ENCODE assay signal across 9 cellular contexts in the genomic region with DNA sequence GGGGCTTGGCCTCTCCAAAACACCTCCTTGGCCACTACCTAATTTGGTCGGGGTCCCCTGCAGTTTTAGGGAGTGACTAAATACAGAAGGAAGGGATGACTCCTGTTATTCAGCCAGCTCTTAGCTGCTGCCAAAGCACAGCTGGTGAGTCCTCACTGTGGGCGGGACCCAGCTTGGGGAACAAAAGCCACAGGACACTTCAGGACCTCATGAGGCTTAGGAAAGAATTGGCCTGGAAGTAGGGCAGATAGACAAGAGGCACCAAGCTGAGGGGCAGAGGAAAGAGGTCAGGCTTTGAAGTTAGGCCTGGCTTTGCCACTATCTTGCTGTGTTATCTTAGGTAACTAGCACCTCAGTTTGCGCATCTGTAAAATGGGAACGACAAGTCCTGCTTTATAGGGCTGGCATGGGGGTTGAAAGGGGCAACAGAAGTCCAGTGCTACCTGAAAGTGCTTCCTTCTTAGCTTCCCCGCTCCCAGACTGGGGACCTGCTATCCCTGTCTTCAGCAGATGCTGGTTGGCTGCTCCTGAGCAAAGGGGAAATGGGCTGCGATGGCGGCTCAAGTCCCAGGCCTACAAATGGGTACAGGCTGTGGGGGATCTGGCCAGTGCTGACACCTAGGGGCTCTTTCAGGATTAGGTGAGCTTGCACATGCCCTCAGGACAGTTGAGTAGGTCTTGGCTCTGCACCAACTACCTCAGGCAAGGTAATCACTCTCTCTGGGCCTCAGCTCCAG. TPM values are rescaled to one million over a fixed set of nuclear protein-coding genes. Genes with fewer than 3 reads are reported as not detected.
DNase-seq lines count a peak whose midpoint lies in the region; ATAC-seq and TF ChIP-seq lines count a peak whose summit lies in the region.
"Had no signal": no experiment of that assay in that cellular context is flagged by ENCODE, and none has a peak within 500 bp of the region (broad histone marks: within the 10 kb centered on the region; RNA-seq: fewer than 3 reads in every experiment).

No MANE protein-coding gene starts in this region.

- H3K36me3 Mint-ChIP-seq in GM23338 (ENCODE audit: low read depth): no peaks in the 10 kb centered on the region; the same call in 2 of the 3 replicates
- peaks cover 2% of the 10 kb centered on the region for H3K36me3 Mint-ChIP-seq in CD8-positive, alpha-beta T cell

- peaks cover 34% of the 10 kb centered on the region for H3K4me1 Mint-ChIP-seq in GM23338
- H3K4me1 Mint-ChIP-seq in CD8-positive, alpha-beta T cell (ENCODE audit: low read depth): peaks cover 27% of the 10 kb centered on the region

- CTCF ChIA-PET in BJ (lab: Yijun Ruan, JAX): interaction anchor here (0.8 to 3.6 kb wide), 7 partner anchors 12 to 256 kb away, joined by 3 to 17 read pairs (median 4); a partner anchor contains a TSS
- CTCF ChIA-PET in CD8-positive, alpha-beta T cell (lab: Charles Lee): interaction anchor here (0.7 to 2.1 kb wide), 9 partner anchors 9 to 356 kb away, joined by 3 to 12 read pairs (median 6); no protein-coding TSS in a partner anchor

- H3K4me1 ChIP-seq in GM23338 (ENCODE audit: insufficient read depth) (peaks cover 21% of the 10 kb centered on the region), ascending aorta (peaks cover 0 to 21% of the 10 kb centered on the region in 2 donors)
- H3K4me1 ChIP-seq in CD8-positive, alpha-beta T cell (ENCODE audit: insufficient read depth, low read length): peaks cover 25% of the 10 kb centered on the region

- H3K27me3 ChIP-seq in BJ (ENCODE audit: control insufficient read depth, insufficient read depth, low read length) (no peaks in the 10 kb centered on the region), GM23338 (ENCODE audit: insufficient read depth) (peaks cover 8% of the 10 kb centered on the region; the same call in 1 of the 2 replicates), ascending aorta (no peaks in the 10 kb centered on the region)
- no peaks in the 10 kb centered on the region for H3K27me3 ChIP-seq in CD8-positive, alpha-beta T cell (ENCODE audit: insufficient read depth, low read length)

- 0 out of 2 replicates have a peak, but pooled peaks cover 19% of the 10 kb centered on the region for H3F3A ChIP-seq in GM23338 (replicated peaks; ENCODE audit: low read depth)

- H3K9me3 Mint-ChIP-seq in GM23338: no peaks in the 10 kb centered on the region
- no peaks in the 10 kb centered on the region for H3K9me3 Mint-ChIP-seq in CD8-positive, alpha-beta T cell

- H2AFZ ChIP-seq in GM23338: no peak overlapping the region; the same call in 1 of the 2 replicates

- H3K27ac ChIP-seq in GM23338 (ENCODE audit: low read depth) (no peak overlapping the region), ascending aorta (peak overlapping the region; percentile 57 to 62)
- H3K27ac ChIP-seq in CD8-positive, alpha-beta T cell (ENCODE audit: low read depth, low read length): no peak overlapping the region

- H4K20me1 ChIP-seq in GM23338 (replicated peaks; ENCODE audit: insufficient read depth): no peaks in the 10 kb centered on the region

- no peaks in the 10 kb centered on the region for H3K9me3 ChIP-seq in ascending aorta
- H3K9me3 ChIP-seq in CD8-positive, alpha-beta T cell (ENCODE audit: low read length): no peaks in the 10 kb centered on the region

- H3K79me2 ChIP-seq in GM23338 (replicated peaks; ENCODE audit: insufficient read depth): no peaks in the 10 kb centered on the region

- peaks cover 9% of the 10 kb centered on the region for H3K27me3 Mint-ChIP-seq in GM23338 (ENCODE audit: insufficient read depth, low read depth, poor library complexity)
- no peaks in the 10 kb centered on the region for H3K27me3 Mint-ChIP-seq in CD8-positive, alpha-beta T cell (ENCODE audit: low read depth)

- H3K27ac Mint-ChIP-seq in GM23338: peak overlapping the region; percentile 63
- H3K27ac Mint-ChIP-seq in CD8-positive, alpha-beta T cell: no peak overlapping the region

- H3K9me2 ChIP-seq in GM23338 (ENCODE audit: insufficient read depth): no peaks in the 10 kb centered on the region

- DNase-seq in BJ (ENCODE audit: low read depth) (peak; percentile 47), GM23338 (ENCODE audit: low spot score) (peak; percentile 91), ascending aorta (ENCODE audit: low spot score in 2 of 2) (peak; percentile 63 to 85), iris pigment epithelial cell (ENCODE audit: low read depth) (peak; percentile 47), NCI-H1417 treated with DMSO at 0.1 percent for 48 hours (lab: John Stamatoyannopoulos, UW) (no peak)
- no peak for DNase-seq in CD8-positive, alpha-beta T cell
- DNase-seq: activated T-cell treated with anti-CD3 and anti-CD28 coated beads for 4 hours had no signal

- POLR2A ChIA-PET in BJ (lab: Charles Lee): no interaction called here
- POLR2A ChIA-PET in CD8-positive, alpha-beta T cell (lab: Charles Lee): interaction anchor here (1.2 kb wide), 1 partner anchor 12 kb away, joined by 5 read pairs; no protein-coding TSS in a partner anchor

- no peak for TF ChIP-seq CTCF in BJ (IDR thresholded peaks at IDR 0.05; ENCODE audit: insufficient read depth, low read depth, low read length)
- TF ChIP-seq CTCF in GM23338 (conservative IDR thresholded peaks at IDR 0.05; ENCODE audit: low read depth in 2 of 2): peak; percentile 39 to 60
- TF ChIP-seq CTCF in ascending aorta (IDR thresholded peaks at IDR 0.05): no peak
- TF ChIP-seq CTCF in CD8-positive, alpha-beta T cell (IDR thresholded peaks at IDR 0.05): no peak

- H3K4me3 ChIP-seq in BJ (ENCODE audit: low read depth, low read length): no peak overlapping the region
- no peak overlapping the region for H3K4me3 ChIP-seq in GM23338
- no peak overlapping the region for H3K4me3 ChIP-seq in ascending aorta
- H3K4me3 ChIP-seq in CD8-positive, alpha-beta T cell (ENCODE audit: low read depth, low read length): no peak overlapping the region

- ATAC-seq in GM23338 (peak; percentile 61), HG03196 (IDR thresholded peaks at IDR 0.05; ENCODE audit: unreplicated experiment) (no peak), GM21723 (IDR thresholded peaks at IDR 0.05; ENCODE audit: unreplicated experiment) (no peak)
- no peak for ATAC-seq in CD8-positive, alpha-beta T cell

- no peak overlapping the region for H3K4me3 Mint-ChIP-seq in GM23338
- no peak overlapping the region for H3K4me3 Mint-ChIP-seq in CD8-positive, alpha-beta T cell

- intact Hi-C loops in ascending aorta (cut with DNase I): no loop called here
- intact Hi-C loops in CD8-positive, alpha-beta T cell (cut with DNase I, micrococcal nuclease): no loop called here

- H3K36me3 ChIP-seq in BJ (ENCODE audit: control insufficient read depth, insufficient read depth, low read length) (no peaks in the 10 kb centered on the region), GM23338 (ENCODE audit: insufficient read depth) (no peaks in the 10 kb centered on the region), ascending aorta (no peaks in the 10 kb centered on the region)
- no peaks in the 10 kb centered on the region for H3K36me3 ChIP-seq in CD8-positive, alpha-beta T cell (ENCODE audit: insufficient read depth, low read length)

- no peak overlapping the region for H3K4me2 ChIP-seq in GM23338

TF ChIP-seq in GM23338, 12 proteins besides CTCF, POLR2A, EP300 and RAD21 (continues in another document):
- TF ChIP-seq, protein P1, sequence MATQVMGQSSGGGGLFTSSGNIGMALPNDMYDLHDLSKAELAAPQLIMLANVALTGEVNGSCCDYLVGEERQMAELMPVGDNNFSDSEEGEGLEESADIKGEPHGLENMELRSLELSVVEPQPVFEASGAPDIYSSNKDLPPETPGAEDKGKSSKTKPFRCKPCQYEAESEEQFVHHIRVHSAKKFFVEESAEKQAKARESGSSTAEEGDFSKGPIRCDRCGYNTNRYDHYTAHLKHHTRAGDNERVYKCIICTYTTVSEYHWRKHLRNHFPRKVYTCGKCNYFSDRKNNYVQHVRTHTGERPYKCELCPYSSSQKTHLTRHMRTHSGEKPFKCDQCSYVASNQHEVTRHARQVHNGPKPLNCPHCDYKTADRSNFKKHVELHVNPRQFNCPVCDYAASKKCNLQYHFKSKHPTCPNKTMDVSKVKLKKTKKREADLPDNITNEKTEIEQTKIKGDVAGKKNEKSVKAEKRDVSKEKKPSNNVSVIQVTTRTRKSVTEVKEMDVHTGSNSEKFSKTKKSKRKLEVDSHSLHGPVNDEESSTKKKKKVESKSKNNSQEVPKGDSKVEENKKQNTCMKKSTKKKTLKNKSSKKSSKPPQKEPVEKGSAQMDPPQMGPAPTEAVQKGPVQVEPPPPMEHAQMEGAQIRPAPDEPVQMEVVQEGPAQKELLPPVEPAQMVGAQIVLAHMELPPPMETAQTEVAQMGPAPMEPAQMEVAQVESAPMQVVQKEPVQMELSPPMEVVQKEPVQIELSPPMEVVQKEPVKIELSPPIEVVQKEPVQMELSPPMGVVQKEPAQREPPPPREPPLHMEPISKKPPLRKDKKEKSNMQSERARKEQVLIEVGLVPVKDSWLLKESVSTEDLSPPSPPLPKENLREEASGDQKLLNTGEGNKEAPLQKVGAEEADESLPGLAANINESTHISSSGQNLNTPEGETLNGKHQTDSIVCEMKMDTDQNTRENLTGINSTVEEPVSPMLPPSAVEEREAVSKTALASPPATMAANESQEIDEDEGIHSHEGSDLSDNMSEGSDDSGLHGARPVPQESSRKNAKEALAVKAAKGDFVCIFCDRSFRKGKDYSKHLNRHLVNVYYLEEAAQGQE (IDR thresholded peaks at IDR 0.05; ENCODE audit: unreplicated experiment): no peak
- TF ChIP-seq NANOG (IDR thresholded peaks at IDR 0.05; ENCODE audit: borderline replicate concordance): no peak

RNA-seq across cellular contexts. Expression of a gene that starts 15.7 kb away (rescaled TPM):
- polyA plus RNA-seq in BJ (2011; rRNA removed): 68.0 and 75.7 TPM in 2 replicates
- 16.4 and 33.2 TPM in 2 replicates for polyA minus RNA-seq in BJ (2011; rRNA and poly(A)+ RNA removed)
- total RNA-seq in GM23338 (2014; rRNA removed; shearing (Covaris generic)): 6.3 and 9.4 TPM in 2 replicates
- 15.6 and 16.0 TPM in 2 replicates for polyA plus RNA-seq in GM23338 (2016; fragmentation: Nextera tagmentation; extraction: Ambion mirVana)
- total RNA-seq in ascending aorta: 238 TPM
- total RNA-seq in CD8-positive, alpha-beta T cell: 10 to 100 TPM; 24.8 to 25.1 TPM

RNA-seq across cellular contexts. Expression of a gene that starts 21.3 kb away (rescaled TPM):
- not detected in 2 replicates for polyA plus RNA-seq in BJ (2011; rRNA removed)
- polyA minus RNA-seq in BJ (2011; rRNA and poly(A)+ RNA removed): 0.21 TPM in 1 of 2 replicates, not detected in the other
- 0.16 and 0.56 TPM in 2 replicates for total RNA-seq in GM23338 (2014; rRNA removed; shearing (Covaris generic))
- polyA plus RNA-seq in GM23338 (2016; fragmentation: Nextera tagmentation; extraction: Ambion mirVana): 0.42 and 0.53 TPM in 2 replicates
- 10.4 TPM for total RNA-seq in ascending aorta
- total RNA-seq in CD8-positive, alpha-beta T cell: 1 to 10 TPM; 1.4 to 2.5 TPM

RNA-seq across cellular contexts. Expression of a gene that starts 52.4 kb away (rescaled TPM):
- polyA plus RNA-seq in BJ (2011; rRNA removed): 3.5 and 4.1 TPM in 2 replicates
- polyA minus RNA-seq in BJ (2011; rRNA and poly(A)+ RNA removed): 4.4 and 5.2 TPM in 2 replicates
- 19.1 and 22.2 TPM in 2 replicates for total RNA-seq in GM23338 (2014; rRNA removed; shearing (Covaris generic))
- 6.8 and 8.3 TPM in 2 replicates for polyA plus RNA-seq in GM23338 (2016; fragmentation: Nextera tagmentation; extraction: Ambion mirVana)
- total RNA-seq in ascending aorta: 205 TPM
- total RNA-seq in CD8-positive, alpha-beta T cell: 10 to 100 TPM; 19.5 to 21.1 TPM

Comparison
In these comparisons a context has a peak if more than half of its experiments do, and no peak if none do; other contexts are left out.
1. DNase-seq: peak in BJ (single experiment), GM23338 (single experiment), ascending aorta (2 of 2) and iris pigment epithelial cell (single experiment); none in CD8-positive, alpha-beta T cell (0 of 7) and NCI-H1417 treated with DMSO at 0.1 percent for 48 hours (single experiment).
2. CTCF ChIP-seq: peak in GM23338 (2 of 2); none in BJ (single experiment), ascending aorta (0 of 3) and CD8-positive, alpha-beta T cell (single experiment).
3. H3K27ac ChIP-seq: peak in ascending aorta (2 of 2); none in GM23338 (single experiment) and CD8-positive, alpha-beta T cell (single experiment).